In genomic region chr11:112558691-112559090, GRCh38 we compare ENCODE assay signal across 16 cellular contexts.
DNase-seq lines count a peak whose midpoint lies in the region; ATAC-seq and TF ChIP-seq lines count a peak whose summit lies in the region.
"Had no signal": no experiment of that assay in that cellular context is flagged by ENCODE, and none has a peak within 500 bp of the region (broad histone marks: within the 10 kb centered on the region; RNA-seq: fewer than 3 reads in every experiment).

No MANE protein-coding gene starts in this region.

- H3K4me2 ChIP-seq in osteoblast (ENCODE audit: insufficient read depth, low read length), result no peak overlapping the region
- H3K4me2 ChIP-seq: BLaER1 had no signal

- no peak overlapping the region for H3K27ac ChIP-seq in brain microvascular endothelial cell
- no peak overlapping the region for H3K27ac ChIP-seq in osteoblast (ENCODE audit: low read depth, low read length)
- H3K27ac ChIP-seq in right cardiac atrium (ENCODE audit: low read length), result no peak overlapping the region
- H3K27ac ChIP-seq: BLaER1 had no signal

- H3K79me2 ChIP-seq in osteoblast (ENCODE audit: insufficient read depth, low read length), result no peaks in the 10 kb centered on the region

- ATAC-seq in HG03139 (IDR thresholded peaks at IDR 0.05; ENCODE audit: unreplicated experiment), result no peak
- no peak for ATAC-seq in HG03439 (IDR thresholded peaks at IDR 0.05; ENCODE audit: unreplicated experiment)
- no peak for ATAC-seq in right cardiac atrium
- ATAC-seq: CD8-positive, alpha-beta T cell; GM12878; K562 had no signal

- H3K36me3 ChIP-seq in MG63 (no peaks in the 10 kb centered on the region), brain microvascular endothelial cell (replicated peaks) (no peaks in the 10 kb centered on the region), osteoblast (ENCODE audit: insufficient read depth, low read length) (no peaks in the 10 kb centered on the region)
- H3K36me3 ChIP-seq: BLaER1 had no signal

- 88 to 89% methylated on average over 7 of the region's 7 CpGs for WGBS in lower leg skin, 2 donors
- WGBS in right cardiac atrium, result 78% methylated on average over 7 of the region's 7 CpGs

- DNase-seq in EH (ENCODE audit: low read depth) (peak; percentile 36), MG63 (peak; percentile 87), brain microvascular endothelial cell (peak; percentile 59), osteoblast (ENCODE audit: insufficient read length, low spot score, missing footprints) (peak; percentile 74), lower leg skin (ENCODE audit: low spot score in 2 of 2) (no peak), right cardiac atrium (no peak)
- DNase-seq: CD8-positive, alpha-beta T cell; MV-4-11; NCI-H1417 treated with DMSO at 0.1 percent for 48 hours; NCI-H2029; NCI-H510A treated with DMSO at 0.1 percent for 48 hours had no signal

- H3K4me3 ChIP-seq in MG63 (no peak overlapping the region), brain microvascular endothelial cell (ENCODE audit: low read depth, low read length) (no peak overlapping the region), osteoblast (ENCODE audit: insufficient read depth, low read length) (no peak overlapping the region), lower leg skin (ENCODE audit: low read depth, poor library complexity, severe bottlenecking) (no peak overlapping the region), right cardiac atrium (ENCODE audit: low read length) (no peak overlapping the region)
- H3K4me3 ChIP-seq: BLaER1, GM12878, K562 had no signal

- H2AFZ ChIP-seq in osteoblast (ENCODE audit: low read length), result no peak overlapping the region

- no peaks in the 10 kb centered on the region for H3K27me3 ChIP-seq in MG63
- no peaks in the 10 kb centered on the region for H3K27me3 ChIP-seq in brain microvascular endothelial cell (replicated peaks)
- peaks cover 3% of the 10 kb centered on the region for H3K27me3 ChIP-seq in osteoblast (ENCODE audit: insufficient read depth, low read length)
- no peaks in the 10 kb centered on the region for H3K27me3 ChIP-seq in right cardiac atrium (ENCODE audit: control insufficient read depth, insufficient read depth)
- H3K27me3 ChIP-seq: BLaER1 had no signal

- TF ChIP-seq POLR2A in lower leg skin (IDR thresholded peaks at IDR 0.05), result no peak

- in situ Hi-C loops in brain microvascular endothelial cell (cut with HindIII; ENCODE audit: low pct_ligation_motif_present, low sequenced_read_pairs), result no loop called here

- intact Hi-C loops in lower leg skin (cut with DNase I; ENCODE audit: low total_unique reads) (no loop called here), right cardiac atrium (cut with DNase I) (loop anchor here in 3 of 4 donors (5.0 to 10.0 kb wide), 3 partner anchors 264 to 271 kb away; no protein-coding TSS in a partner anchor)

- H3K9me3 ChIP-seq in MG63 (peaks cover 2% of the 10 kb centered on the region; the same call in 1 of the 2 replicates), osteoblast (ENCODE audit: low read depth, low read length) (no peaks in the 10 kb centered on the region), right cardiac atrium (ENCODE audit: control insufficient read depth, low read length) (no peaks in the 10 kb centered on the region)
- H3K9me3 ChIP-seq: BLaER1 had no signal

- H4K20me1 ChIP-seq in osteoblast (ENCODE audit: insufficient read depth, low read length), result no peaks in the 10 kb centered on the region
- H4K20me1 ChIP-seq: BLaER1 had no signal

- TF ChIP-seq CTCF in brain microvascular endothelial cell (IDR thresholded peaks at IDR 0.05; ENCODE audit: low read depth, low read length, missing control alignments) (no peak), osteoblast (IDR thresholded peaks at IDR 0.05; ENCODE audit: extremely low read depth, low read depth, low read length) (no peak), lower leg skin (IDR thresholded peaks at IDR 0.05) (no peak)

- H3K4me1 ChIP-seq in osteoblast (ENCODE audit: insufficient read depth, low read length) (no peaks in the 10 kb centered on the region), right cardiac atrium (ENCODE audit: control insufficient read depth, insufficient read depth, low read length) (peaks cover 4% of the 10 kb centered on the region)
- H3K4me1 ChIP-seq: BLaER1 had no signal

Comparison
In these comparisons a context has a peak if more than half of its experiments do, and no peak if none do; other contexts are left out.
1. DNase-seq: peak in EH (single experiment), MG63 (single experiment), brain microvascular endothelial cell (single experiment) and osteoblast (single experiment); none in lower leg skin (0 of 2) and right cardiac atrium (0 of 3).